13 cellular contexts compared by ENCODE assay signal in genomic region chr4:55543858-55544257, GRCh38. TPM values are rescaled to one million over a fixed set of nuclear protein-coding genes. Genes with fewer than 3 reads are reported as not detected.
DNase-seq lines count a peak whose midpoint lies in the region; FAIRE-seq and TF ChIP-seq lines count a peak whose summit lies in the region.
"Had no signal": no experiment of that assay in that cellular context is flagged by ENCODE, and none has a peak within 500 bp of the region (broad histone marks: within the 10 kb centered on the region; RNA-seq: fewer than 3 reads in every experiment).

No MANE protein-coding gene starts in this region.

- H3K79me1 ChIP-seq in mesendoderm (ENCODE audit: low read length) (peaks cover 2% of the 10 kb centered on the region), trophoblast cell (ENCODE audit: low read length) (peaks cover 16% of the 10 kb centered on the region)

- H3K36me3 ChIP-seq in HUES6 (ENCODE audit: control insufficient read depth, insufficient read depth, low read length) = peaks cover 4% of the 10 kb centered on the region; the same call in 1 of the 2 replicates
- no peaks in the 10 kb centered on the region for H3K36me3 ChIP-seq in adipocyte (ENCODE audit: control insufficient read depth, insufficient read depth, low read length, severe bottlenecking)
- H3K36me3 ChIP-seq in mesendoderm (ENCODE audit: control insufficient read depth, insufficient read depth, low read length) = no peaks in the 10 kb centered on the region
- H3K36me3 ChIP-seq in trophoblast cell (ENCODE audit: control insufficient read depth in 1 of 2, insufficient read depth in 2 of 2, low read length in 2 of 2) = no peaks in the 10 kb centered on the region
- H3K36me3 ChIP-seq in vagina = no peaks in the 10 kb centered on the region
- H3K36me3 ChIP-seq: left ventricle myocardium inferior had no signal

- no peaks in the 10 kb centered on the region for H3K27me3 ChIP-seq in HUES6 (ENCODE audit: control insufficient read depth, insufficient read depth, low read length)
- H3K27me3 ChIP-seq in adipocyte (replicated peaks; ENCODE audit: control insufficient read depth, insufficient read depth, low read length) = no peaks in the 10 kb centered on the region
- no peaks in the 10 kb centered on the region for H3K27me3 ChIP-seq in mesendoderm (ENCODE audit: insufficient read depth, low read length, poor library complexity)
- H3K27me3 ChIP-seq in trophoblast cell (ENCODE audit: insufficient read depth, low read length) = no peaks in the 10 kb centered on the region
- H3K27me3 ChIP-seq in vagina = no peaks in the 10 kb centered on the region

- H3K9me3 ChIP-seq in HUES6 (ENCODE audit: control insufficient read depth, insufficient read depth, low read depth, low read length) (no peaks in the 10 kb centered on the region), adipocyte (ENCODE audit: control insufficient read depth, low read length) (no peaks in the 10 kb centered on the region), trophoblast cell (ENCODE audit: insufficient read depth, low read depth, low read length) (no peaks in the 10 kb centered on the region), vagina (no peaks in the 10 kb centered on the region)
- H3K9me3 ChIP-seq: left ventricle myocardium inferior had no signal

- H3K9ac ChIP-seq in HUES6 (ENCODE audit: low read length) = no peak overlapping the region
- no peak overlapping the region for H3K9ac ChIP-seq in adipocyte (ENCODE audit: low read length)
- peak overlapping the region; percentile 45 for H3K9ac ChIP-seq in mesendoderm (ENCODE audit: low read length)
- H3K9ac ChIP-seq in trophoblast cell (ENCODE audit: low read length) = no peak overlapping the region

- H2AK5ac ChIP-seq in mesendoderm (ENCODE audit: low read length) (no peak overlapping the region), trophoblast cell (ENCODE audit: low read length) (no peak overlapping the region)

- FAIRE-seq in D721Med (lab: Jason Lieb, UNC) = no peak

- no peak overlapping the region for H3K4me2 ChIP-seq in mesendoderm (ENCODE audit: low read length)
- H3K4me2 ChIP-seq in trophoblast cell (ENCODE audit: low read length) = no peak overlapping the region

- TF ChIP-seq CTCF in D721Med (IDR thresholded peaks at IDR 0.05; ENCODE audit: insufficient read depth, missing control alignments) (peak; percentile 15), vagina (IDR thresholded peaks at IDR 0.05) (no peak)

- no peak overlapping the region for H4K91ac ChIP-seq in trophoblast cell (ENCODE audit: low read depth, low read length)

- H3K4me1 ChIP-seq in HUES6 (ENCODE audit: control insufficient read depth, insufficient read depth, low read length) = peaks cover 34% of the 10 kb centered on the region
- peaks cover 34% of the 10 kb centered on the region for H3K4me1 ChIP-seq in adipocyte (ENCODE audit: control insufficient read depth, insufficient read depth, low read length)
- peaks cover 12% of the 10 kb centered on the region for H3K4me1 ChIP-seq in mesendoderm (ENCODE audit: control insufficient read depth, low read depth, low read length)
- H3K4me1 ChIP-seq in trophoblast cell (ENCODE audit: control insufficient read depth in 1 of 2, insufficient read depth in 2 of 2, low read length in 2 of 2) = no peaks in the 10 kb centered on the region
- peaks cover 22% of the 10 kb centered on the region for H3K4me1 ChIP-seq in vagina

- H4K8ac ChIP-seq in mesendoderm (ENCODE audit: low read depth, low read length) (no peak overlapping the region), trophoblast cell (ENCODE audit: low read depth, low read length) (no peak overlapping the region)

- H3K4ac ChIP-seq in mesendoderm (ENCODE audit: low read depth, low read length) (no peak overlapping the region), trophoblast cell (ENCODE audit: low read depth, low read length) (no peak overlapping the region)

- H2BK5ac ChIP-seq in mesendoderm (ENCODE audit: low read length) (no peak overlapping the region), trophoblast cell (ENCODE audit: low read depth, low read length, poor library complexity) (no peak overlapping the region)

- H3K4me3 ChIP-seq in HUES6 (ENCODE audit: low read depth, low read length) (peak overlapping the region; percentile 28), adipocyte (ENCODE audit: low read length) (no peak overlapping the region), mesendoderm (ENCODE audit: low read length) (no peak overlapping the region), trophoblast cell (ENCODE audit: low read depth, low read length) (no peak overlapping the region), vagina (no peak overlapping the region)

- H2AFZ ChIP-seq in trophoblast cell (ENCODE audit: insufficient read depth, low read length, poor library complexity) = no peak overlapping the region

- H3K79me2 ChIP-seq in mesendoderm (ENCODE audit: control insufficient read depth, insufficient read depth, low read length) (peaks cover 20% of the 10 kb centered on the region), trophoblast cell (ENCODE audit: control insufficient read depth, insufficient read depth, low read length, poor library complexity) (peaks cover 9% of the 10 kb centered on the region)

- DNase-seq in D721Med (ENCODE audit: insufficient read length, low spot score) (no peak), adipocyte (ENCODE audit: low read depth) (peak; percentile 35), mesendoderm (peak; percentile 17), NCI-H526 (lab: John Stamatoyannopoulos, UW) (no peak), trophoblast cell (no peak), vagina (ENCODE audit: extremely low spot score in 2 of 2) (no peak)
- DNase-seq: effector CD4-positive, alpha-beta T cell; left ventricle myocardium inferior; NCI-H187 treated with DMSO at 0.1 percent for 48 hours; stimulated activated naive CD8-positive, alpha-beta T cell treated with anti-CD3 and anti-CD28 coated beads, Interleukin-15, amount 100 ng/mL, for 72 hours had no signal

- H3K18ac ChIP-seq in mesendoderm (ENCODE audit: low read length) (no peak overlapping the region), trophoblast cell (ENCODE audit: low read length) (no peak overlapping the region)

- intact Hi-C loops in vagina (cut with DNase I) = no loop called here

- H3K27ac ChIP-seq in HUES6 (ENCODE audit: low read depth, low read length) (no peak overlapping the region), mesendoderm (ENCODE audit: low read depth, low read length) (no peak overlapping the region), trophoblast cell (ENCODE audit: low read depth, low read length) (no peak overlapping the region), vagina (no peak overlapping the region)
- H3K27ac ChIP-seq: left ventricle myocardium inferior had no signal

- H2BK12ac ChIP-seq in trophoblast cell (ENCODE audit: low read length) = no peak overlapping the region

- no peak overlapping the region for H2BK15ac ChIP-seq in mesendoderm (replicated peaks; ENCODE audit: low read depth)

- no peak overlapping the region for H3K14ac ChIP-seq in trophoblast cell (ENCODE audit: low read length)

- H3K56ac ChIP-seq in mesendoderm (ENCODE audit: low read length) = no peak overlapping the region

- no peak overlapping the region for H4K12ac ChIP-seq in trophoblast cell (ENCODE audit: low read depth, low read length)

- no peak overlapping the region for H4K5ac ChIP-seq in mesendoderm (ENCODE audit: low read length)

- H2BK120ac ChIP-seq in mesendoderm (ENCODE audit: low read depth, low read length) (no peak overlapping the region), trophoblast cell (ENCODE audit: insufficient read depth, low read length, poor library complexity) (no peak overlapping the region)

- H3K23ac ChIP-seq in mesendoderm (ENCODE audit: low read length) (no peak overlapping the region), trophoblast cell (ENCODE audit: low read length) (no peak overlapping the region)

- TF ChIP-seq POLR2A in vagina (IDR thresholded peaks at IDR 0.05) = no peak

RNA-seq across cellular contexts. Expression of gene CLOCK, which starts 2.9 kb away (rescaled TPM):
- polyA plus RNA-seq in mesendoderm (2013, experiment 1 of 2) = 10.2 TPM
- polyA plus RNA-seq in mesendoderm (2013, experiment 2 of 2) = 9.6 TPM
- polyA plus RNA-seq in trophoblast cell (2013) = 6.6 and 7.2 TPM in 2 replicates
- total RNA-seq in vagina = 34.4 TPM

RNA-seq across cellular contexts. Expression of gene PDCL2, which starts 48.2 kb away (rescaled TPM):
- 0.14 TPM for polyA plus RNA-seq in mesendoderm (2013, experiment 1 of 2)
- polyA plus RNA-seq in mesendoderm (2013, experiment 2 of 2) = 0.04 TPM
- polyA plus RNA-seq in trophoblast cell (2013) = not detected in 2 replicates
- not detected for total RNA-seq in vagina
- total RNA-seq: activated T-helper 1 cell treated with anti-CD3 and anti-CD28 coated beads, Interleukin-12 subunit alpha, Interleukin-12 subunit beta, Interleukin-2, Interleukin-4 antibody, amounts not matched to agents 30 ng/mL and 10 ng/mL and 1 ng/mL, durations not matched to agents 14 hours and 24 hours and 36 hours; left ventricle myocardium inferior; skeletal muscle tissue had no signal

Comparison
In these comparisons a context has a peak if more than half of its experiments do, and no peak if none do; other contexts are left out.
1. DNase-seq: peak in adipocyte (single experiment) and mesendoderm (single experiment); none in D721Med (single experiment), NCI-H526 (0 of 2), trophoblast cell (0 of 2) and vagina (0 of 2).